In the genomic region with DNA sequence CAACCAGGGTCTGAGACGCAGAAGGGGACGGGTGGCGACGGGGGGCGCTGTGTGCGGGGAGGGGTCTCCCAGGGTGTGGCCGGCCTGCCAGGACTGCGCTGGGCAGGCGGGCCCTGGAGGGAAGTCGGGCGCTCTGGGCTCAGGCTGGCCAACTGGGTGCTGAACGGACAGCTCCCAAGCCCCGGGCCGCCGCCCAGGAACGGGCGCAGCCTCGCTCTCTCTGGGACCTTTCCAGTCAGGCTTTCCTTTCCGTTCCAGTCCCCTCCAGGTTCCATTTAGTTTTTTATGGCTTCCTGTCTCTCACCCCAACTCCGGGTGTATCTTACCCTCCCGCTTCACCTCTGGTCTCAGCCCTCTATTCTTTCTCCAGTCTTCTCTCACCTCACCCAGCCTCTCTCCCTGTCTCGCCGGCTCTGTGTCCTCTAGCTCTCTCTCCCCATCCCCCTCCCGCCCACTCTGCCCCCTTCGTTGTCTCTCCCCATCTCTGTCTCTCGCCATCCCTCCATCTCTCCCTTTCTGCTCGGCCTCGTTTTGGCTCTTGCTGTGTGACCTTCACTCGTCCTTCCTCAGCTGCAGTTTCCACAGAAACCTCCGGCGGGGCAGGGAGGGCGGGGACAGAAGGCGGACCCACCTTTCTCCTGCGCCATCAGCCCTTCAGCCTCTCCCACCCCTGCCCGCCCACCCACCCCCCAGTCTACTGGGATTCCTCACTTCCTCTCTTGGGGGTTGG, we compare ENCODE assay signal across 8 cellular contexts. TPM values are rescaled to one million over a fixed set of nuclear protein-coding genes. Genes with fewer than 3 reads are reported as not detected.
A peak's percentile ranks its signal among the peaks of the same experiment; 100 is the strongest.
DNase-seq lines count a peak whose midpoint lies in the region; ATAC-seq and TF ChIP-seq lines count a peak whose summit lies in the region.

No MANE protein-coding gene starts in this region.

- peaks cover 3% of the 10 kb centered on the region; the same call in 1 of the 2 replicates for H3K79me2 ChIP-seq in SU-DHL-6 (ENCODE audit: insufficient read depth, low read length)

- H3K4me2 ChIP-seq in SU-DHL-6 (ENCODE audit: low read depth, low read length, poor library complexity, severe bottlenecking): peak overlapping the region; percentile 13

- H2AFZ ChIP-seq in SU-DHL-6 (ENCODE audit: low read depth, low read length, severe bottlenecking): no peak overlapping the region

- H3F3A ChIP-seq in SU-DHL-6 (ENCODE audit: insufficient read depth): no peaks in the 10 kb centered on the region

- ATAC-seq in left colon: peak; percentile 68
- ATAC-seq in GM18519 (IDR thresholded peaks at IDR 0.05; ENCODE audit: low FRiP score, unreplicated experiment): no peak

- H3K4me1 ChIP-seq in testis: peaks cover 4% of the 10 kb centered on the region

- TF ChIP-seq CTCF in SU-DHL-6 (IDR thresholded peaks at IDR 0.05; ENCODE audit: insufficient read depth, low read length, poor library complexity, severe bottlenecking): no peak
- TF ChIP-seq CTCF in cardiac fibroblast (IDR thresholded peaks at IDR 0.05; ENCODE audit: low read depth, low read length): no peak
- no peak for TF ChIP-seq CTCF in testis (IDR thresholded peaks at IDR 0.05)

- 1% methylated on average over 30 to 34 of the region's 35 CpGs for WGBS in testis, 2 donors

- peaks cover 63% of the 10 kb centered on the region for H3K27me3 ChIP-seq in H7 (ENCODE audit: control insufficient read depth, insufficient read depth, low read length)
- no peaks in the 10 kb centered on the region for H3K27me3 ChIP-seq in SU-DHL-6 (ENCODE audit: low read length)
- H3K27me3 ChIP-seq in testis: no peaks in the 10 kb centered on the region

- intact Hi-C loops in left colon (cut with DNase I, micrococcal nuclease) (no loop called here), testis (cut with DNase I; ENCODE audit: low total_unique reads) (no loop called here)

- H4K20me1 ChIP-seq in SU-DHL-6 (ENCODE audit: low read depth, low read length): no peaks in the 10 kb centered on the region

- H3K27ac ChIP-seq in SU-DHL-6 (ENCODE audit: low read depth, low read length) (no peak overlapping the region), testis (no peak overlapping the region)

- peak; percentile 87 for DNase-seq in 8988T
- peak; percentile 96 for DNase-seq in H7
- DNase-seq in cardiac fibroblast (ENCODE audit: low read depth in 2 of 2): peak; percentile 35 to 37
- peak in 1 of 2 donors; percentile 57 for DNase-seq in left colon
- peak; percentile 60 for DNase-seq in testis
- no peak for DNase-seq in NCI-H2029 treated with DMSO at 0.1 percent for 48 hours (lab: John Stamatoyannopoulos, UW)

- peak overlapping the region; percentile 28 for H3K4me3 ChIP-seq in H7 (ENCODE audit: insufficient read depth, low read depth, low read length)
- H3K4me3 ChIP-seq in SU-DHL-6 (ENCODE audit: insufficient read depth, low read length, poor library complexity, severe bottlenecking): no peak overlapping the region
- no peak overlapping the region for H3K4me3 ChIP-seq in cardiac fibroblast (replicated peaks in 1 of 2; ENCODE audit: low read depth in 2 of 2, low read length in 2 of 2)
- no peak overlapping the region for H3K4me3 ChIP-seq in testis

- H3K36me3 ChIP-seq in H7 (replicated peaks; ENCODE audit: control insufficient read depth, insufficient read depth, low read length): no peaks in the 10 kb centered on the region; the same call in 1 of the 2 replicates
- H3K36me3 ChIP-seq in SU-DHL-6 (ENCODE audit: low read length): no peaks in the 10 kb centered on the region
- no peaks in the 10 kb centered on the region for H3K36me3 ChIP-seq in testis (ENCODE audit: low read depth, missing control alignments)

- H3K9me2 ChIP-seq in SU-DHL-6 (replicated peaks; ENCODE audit: insufficient read depth, low read length): no peaks in the 10 kb centered on the region

- TF ChIP-seq POLR2A in testis (IDR thresholded peaks at IDR 0.05): no peak

- no peak overlapping the region for H3K9ac ChIP-seq in SU-DHL-6 (ENCODE audit: low read length)

- H3K9me3 ChIP-seq in SU-DHL-6 (ENCODE audit: insufficient read depth, low read length): no peaks in the 10 kb centered on the region
- no peaks in the 10 kb centered on the region for H3K9me3 ChIP-seq in testis

RNA-seq across cellular contexts. Expression of a gene that starts 3.3 kb away (rescaled TPM):
- total RNA-seq in H7 (2014; rRNA removed; shearing (Covaris generic)): 9.9 and 11.9 TPM in 2 replicates
- total RNA-seq in left colon (1 to 10 TPM; 1.2 to 1.6 TPM), testis (10 to 100 TPM; 30.3 to 60.8 TPM)
- polyA plus RNA-seq in testis (ENCODE audit: insufficient read depth, low read depth, low replicate concordance): 87.3 TPM

RNA-seq across cellular contexts. Expression of a gene that starts 38.2 kb away (rescaled TPM):
- total RNA-seq in H7 (2014; rRNA removed; shearing (Covaris generic)): 140 and 163 TPM in 2 replicates
- total RNA-seq in left colon (100 to 1,000 TPM; 177 to 196 TPM), testis (100 to 1,000 TPM; 143 to 196 TPM)
- polyA plus RNA-seq in testis (ENCODE audit: insufficient read depth, low read depth, low replicate concordance): 182 TPM
